Comparison of ENCODE assay signal across 15 cellular contexts in the genomic region with DNA sequence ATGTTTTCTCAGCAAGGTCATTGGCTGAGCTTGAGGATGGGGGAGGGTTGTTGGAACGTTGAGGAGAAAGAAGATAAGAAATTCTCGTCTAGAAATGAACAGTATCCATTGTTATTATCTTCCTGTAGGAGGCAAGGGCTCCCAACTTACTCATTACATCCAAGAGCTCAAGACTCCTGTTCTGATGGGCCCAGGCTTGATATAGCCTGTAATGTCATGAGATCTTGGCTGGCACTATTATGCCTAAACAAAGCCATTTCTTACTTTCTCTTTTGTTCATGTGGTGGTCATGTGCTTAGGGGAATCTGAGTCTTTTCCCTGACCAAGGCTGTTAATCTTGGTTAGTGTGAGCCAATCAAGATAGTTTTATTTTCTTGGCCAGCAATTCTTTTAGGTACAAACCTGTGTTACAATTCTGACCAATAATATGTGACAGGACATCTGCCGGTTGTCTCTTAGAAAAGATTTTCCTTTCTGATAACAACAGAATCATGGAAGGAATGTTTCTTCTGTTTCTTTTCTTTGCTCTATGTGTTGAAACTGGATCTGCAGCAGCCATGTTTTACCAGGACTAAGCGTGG. TPM values are rescaled to one million over a fixed set of nuclear protein-coding genes. Genes with fewer than 3 reads are reported as not detected.
"Had no signal": no experiment of that assay in that cellular context is flagged by ENCODE, and none has a peak within 500 bp of the region (broad histone marks: within the 10 kb centered on the region; RNA-seq: fewer than 3 reads in every experiment).

No MANE protein-coding gene starts in this region.

- H3K4me1 ChIP-seq: left ventricle myocardium inferior, tibial artery had no signal

- H3K27ac Mint-ChIP-seq: memory B cell; naive thymus-derived CD8-positive, alpha-beta T cell; stimulated activated memory B cell treated with anti-CD40 and anti-IgM and Interleukin-4, amounts not matched to agents 10 μg/mL and 1 μg/mL and 100 μg/mL, for 72 hours had no signal

- ATAC-seq: naive thymus-derived CD8-positive, alpha-beta T cell; SK-N-SH treated with all-trans-retinoic acid at 6 μM for 48 hours; stimulated activated memory B cell treated with anti-CD40 and anti-IgM and Interleukin-4, amounts not matched to agents 10 μg/mL and 1 μg/mL and 100 μg/mL, for 72 hours had no signal

- H3K36me3 ChIP-seq: cardiac muscle cell, left ventricle myocardium inferior, neutrophil, tibial artery had no signal

- H3K4me1 Mint-ChIP-seq: memory B cell; naive thymus-derived CD8-positive, alpha-beta T cell; stimulated activated memory B cell treated with anti-CD40 and anti-IgM and Interleukin-4, amounts not matched to agents 10 μg/mL and 1 μg/mL and 100 μg/mL, for 72 hours had no signal

- H3K36me3 Mint-ChIP-seq: memory B cell; naive thymus-derived CD8-positive, alpha-beta T cell; stimulated activated memory B cell treated with anti-CD40 and anti-IgM and Interleukin-4, amounts not matched to agents 10 μg/mL and 1 μg/mL and 100 μg/mL, for 72 hours had no signal

- H3K9me3 ChIP-seq: left ventricle myocardium inferior, neutrophil, tibial artery had no signal

- H3K27me3 ChIP-seq: cardiac muscle cell, tibial artery had no signal

- H3K4me3 ChIP-seq: cardiac muscle cell, coronary artery, left ventricle myocardium inferior, tibial artery had no signal

- H3K27ac ChIP-seq: cardiac muscle cell, coronary artery, left ventricle myocardium inferior, neutrophil, tibial artery, VCaP had no signal

- DNase-seq: activated CD4-positive, alpha-beta T cell treated with anti-CD3 and anti-CD28 coated beads for 1 hour; activated CD4-positive, alpha-beta T cell treated with anti-CD3 and anti-CD28 coated beads, Interleukin-2, amount 50 U/mL, for 48 hours; activated effector memory CD4-positive, alpha-beta T cell treated with Interleukin-2 at 50 U/mL for 16 hours; activated naive CD4-positive, alpha-beta T cell treated with anti-CD3 and anti-CD28 coated beads, Interleukin-2, amount 50 U/mL, for 16 hours; left ventricle myocardium inferior; naive thymus-derived CD8-positive, alpha-beta T cell; tibial artery had no signal

- FAIRE-seq: islet of Langerhans had no signal

- H3K9me3 Mint-ChIP-seq: memory B cell; naive thymus-derived CD8-positive, alpha-beta T cell; stimulated activated memory B cell treated with anti-CD40 and anti-IgM and Interleukin-4, amounts not matched to agents 10 μg/mL and 1 μg/mL and 100 μg/mL, for 72 hours had no signal

- H3K4me3 Mint-ChIP-seq: memory B cell; naive thymus-derived CD8-positive, alpha-beta T cell; stimulated activated memory B cell treated with anti-CD40 and anti-IgM and Interleukin-4, amounts not matched to agents 10 μg/mL and 1 μg/mL and 100 μg/mL, for 72 hours had no signal

RNA-seq across cellular contexts. Expression of a gene that starts 15.2 kb away (rescaled TPM):
- polyA plus RNA-seq: naive thymus-derived CD8-positive, alpha-beta T cell had no signal
